In genomic region chrX:81338924-81339323, GRCh38 we compare ENCODE assay signal across 27 cellular contexts.
"Had no signal": no experiment of that assay in that cellular context is flagged by ENCODE, and none has a peak within 500 bp of the region (broad histone marks: within the 10 kb centered on the region; RNA-seq: fewer than 3 reads in every experiment).

No MANE protein-coding gene starts in this region.

- FAIRE-seq: endometrium, keratinocyte had no signal

- H3K27me3 Mint-ChIP-seq: dendritic cell treated with granulocyte-macrophage colony-stimulating factor and Interleukin-4, amounts not matched to agents 40 ng/mL and 50 ng/mL, for 4 days; effector memory CD8-positive, alpha-beta T cell; naive B cell had no signal

- H3K27ac ChIP-seq: colonic mucosa, epithelial cell of prostate, esophagus squamous epithelium, gastrocnemius medialis, heart right ventricle, left lung, lower lobe of right lung had no signal

- H3K4me1 ChIP-seq: colonic mucosa, esophagus squamous epithelium, gastrocnemius medialis, heart right ventricle, left lung, lower lobe of right lung had no signal

- ATAC-seq: effector memory CD8-positive, alpha-beta T cell; esophagus mucosa; gastrocnemius medialis; heart right ventricle; left cardiac atrium; left lung; left ventricle myocardium superior; lower lobe of right lung; mucosa of descending colon had no signal

- H3K9me3 ChIP-seq: colonic mucosa, esophagus squamous epithelium, gastrocnemius medialis, left lung, lower lobe of right lung, mucosa of descending colon had no signal

- H3K4me1 Mint-ChIP-seq: mesothelial cell of epicardium had no signal

- H3K4me3 ChIP-seq: colonic mucosa, esophagus squamous epithelium, gastrocnemius medialis, heart right ventricle, left lung, lower lobe of right lung, mucosa of descending colon had no signal

- DNase-seq: colonic mucosa; cortex of kidney; effector CD8-positive, alpha-beta T cell; effector memory CD8-positive, alpha-beta T cell; endodermal cell; erythroblast; esophagus squamous epithelium; foreskin fibroblast; foreskin melanocyte; gastrocnemius medialis; glutamatergic neuron; head of caudate nucleus; heart right ventricle; hippocampal formation; left cardiac atrium; left lung; left ventricle myocardium superior; lower lobe of right lung; mesenchymal stem cell; mucosa of descending colon; naive B cell had no signal

- H3K36me3 ChIP-seq: colonic mucosa, esophagus squamous epithelium, gastrocnemius medialis, heart right ventricle, left lung, lower lobe of right lung had no signal

- H3K4me3 Mint-ChIP-seq: dendritic cell treated with granulocyte-macrophage colony-stimulating factor and Interleukin-4, amounts not matched to agents 40 ng/mL and 50 ng/mL, for 4 days; effector memory CD8-positive, alpha-beta T cell; endodermal cell; mesothelial cell of epicardium had no signal

- H3K27me3 ChIP-seq: colonic mucosa, esophagus squamous epithelium, gastrocnemius medialis, heart right ventricle, left lung had no signal

- H3K27ac Mint-ChIP-seq: dendritic cell treated with granulocyte-macrophage colony-stimulating factor and Interleukin-4, amounts not matched to agents 40 ng/mL and 50 ng/mL, for 4 days; endodermal cell; mesothelial cell of epicardium had no signal
